ENCODE assay signal across 33 cellular contexts in genomic region chr2:227616631-227617030, GRCh38. TPM values are rescaled to one million over a fixed set of nuclear protein-coding genes. Genes with fewer than 3 reads are reported as not detected.
DNase-seq lines count a peak whose midpoint lies in the region; ATAC-seq, FAIRE-seq and TF ChIP-seq lines count a peak whose summit lies in the region.
"Had no signal": no experiment of that assay in that cellular context is flagged by ENCODE, and none has a peak within 500 bp of the region (broad histone marks: within the 10 kb centered on the region; RNA-seq: fewer than 3 reads in every experiment).

No MANE protein-coding gene starts in this region.

- no peaks in the 10 kb centered on the region for H3K9me1 ChIP-seq in endothelial cell of umbilical vein (replicated peaks; ENCODE audit: control insufficient read depth, extremely low read depth, insufficient read depth, low read length)

- intact Hi-C loops in endothelial cell of umbilical vein (cut with micrococcal nuclease) = no loop called here
- intact Hi-C loops in PC-3 (cut with micrococcal nuclease) = no loop called here

- CTCF ChIA-PET in endothelial cell of umbilical vein (lab: Charles Lee) = no interaction called here
- CTCF ChIA-PET in PC-3 (lab: Charles Lee) = no interaction called here

- peaks cover 4% of the 10 kb centered on the region for H3K27me3 Mint-ChIP-seq in GM23338 (ENCODE audit: insufficient read depth, low read depth, poor library complexity)

- no peak for TF ChIP-seq CTCF in GM23338 (conservative IDR thresholded peaks at IDR 0.05; ENCODE audit: low read depth in 2 of 2)
- TF ChIP-seq CTCF in endothelial cell of umbilical vein (IDR thresholded peaks at IDR 0.05; ENCODE audit: extremely low read depth in 1 of 2, insufficient read depth in 1 of 2, low read depth in 1 of 2, low read length in 2 of 2) = no peak
- no peak for TF ChIP-seq CTCF in osteoblast (IDR thresholded peaks at IDR 0.05; ENCODE audit: extremely low read depth, low read depth, low read length)
- TF ChIP-seq CTCF in PC-3 (conservative IDR thresholded peaks at IDR 0.05; ENCODE audit: low read depth, low read length) = no peak

- H4K20me1 ChIP-seq in GM23338 (replicated peaks; ENCODE audit: insufficient read depth) = no peaks in the 10 kb centered on the region
- no peaks in the 10 kb centered on the region for H4K20me1 ChIP-seq in endothelial cell of umbilical vein (replicated peaks; ENCODE audit: control insufficient read depth, extremely low read depth, insufficient read depth, low read length)
- no peaks in the 10 kb centered on the region for H4K20me1 ChIP-seq in osteoblast (ENCODE audit: insufficient read depth, low read length)
- no peaks in the 10 kb centered on the region for H4K20me1 ChIP-seq in PC-3 (ENCODE audit: low read length)

- ATAC-seq in GM23338 = peak; percentile 77
- ATAC-seq in HG03045 (IDR thresholded peaks at IDR 0.05; ENCODE audit: unreplicated experiment) = no peak
- ATAC-seq in PC-3 = no peak
- ATAC-seq: GM12878, Panc1 had no signal

- no TSS peak for BruUV-seq in endothelial cell of umbilical vein (replicated peaks; lab: Mats Ljungman, UMichigan)
- BruUV-seq in PC-3 (replicated peaks; lab: Mats Ljungman, UMichigan) = no TSS peak

- H3K36me3 ChIP-seq in GM23338 (ENCODE audit: insufficient read depth) = no peaks in the 10 kb centered on the region
- no peaks in the 10 kb centered on the region for H3K36me3 ChIP-seq in endothelial cell of umbilical vein (ENCODE audit: control insufficient read depth in 2 of 2, extremely low read depth in 1 of 2, insufficient read depth in 2 of 2, low read length in 2 of 2)
- H3K36me3 ChIP-seq in osteoblast (ENCODE audit: insufficient read depth, low read length) = no peaks in the 10 kb centered on the region
- no peaks in the 10 kb centered on the region for H3K36me3 ChIP-seq in PC-3 (ENCODE audit: low read depth, low read length)
- H3K36me3 ChIP-seq: HAP-1 had no signal

- H3F3A ChIP-seq in GM23338 (replicated peaks; ENCODE audit: low read depth) (no peaks in the 10 kb centered on the region), PC-3 (ENCODE audit: low read length, unreplicated experiment) (no peaks in the 10 kb centered on the region)

- POLR2A ChIA-PET in endothelial cell of umbilical vein (lab: Charles Lee) = no interaction called here
- POLR2A ChIA-PET in PC-3 (lab: Charles Lee; ENCODE audit: unreplicated experiment) = no interaction called here

- FAIRE-seq in endothelial cell of umbilical vein (lab: Jason Lieb, UNC) = peak; percentile 28
- FAIRE-seq: G401.6, GM12878, HTR-8/SVneo had no signal

- H3K9me3 ChIP-seq in endothelial cell of umbilical vein (replicated peaks; ENCODE audit: control insufficient read depth, insufficient read depth, low read length) = no peaks in the 10 kb centered on the region
- H3K9me3 ChIP-seq in osteoblast (ENCODE audit: low read depth, low read length) = no peaks in the 10 kb centered on the region
- H3K9me3 ChIP-seq in PC-3 (ENCODE audit: low read length) = no peaks in the 10 kb centered on the region
- H3K9me3 ChIP-seq: Caco-2, HAP-1 had no signal

- no peak overlapping the region for H3K27ac Mint-ChIP-seq in GM23338
- H3K27ac Mint-ChIP-seq: CD4-positive, alpha-beta memory T cell; HFFc6 had no signal

- H3K4me3 ChIP-seq in GM23338 (no peak overlapping the region), endothelial cell of umbilical vein (replicated peaks in 1 of 3; ENCODE audit: insufficient read depth in 1 of 3, low read depth in 1 of 3, low read length in 3 of 3) (no peak overlapping the region), osteoblast (ENCODE audit: insufficient read depth, low read length) (no peak overlapping the region), PC-3 (ENCODE audit: low read length) (no peak overlapping the region)
- H3K4me3 ChIP-seq: GM12878, HAP-1, SK-N-MC had no signal

- H3K9ac ChIP-seq in endothelial cell of umbilical vein (replicated peaks; ENCODE audit: extremely low read depth, insufficient read depth, low read length) (no peak overlapping the region), PC-3 (ENCODE audit: low read length) (no peak overlapping the region)

- no peak for TF ChIP-seq POLR2A in endothelial cell of umbilical vein (IDR thresholded peaks at IDR 0.05; ENCODE audit: low read depth, low read length)

- no peak overlapping the region for H3K4me3 Mint-ChIP-seq in GM23338
- H3K4me3 Mint-ChIP-seq: CD4-positive, alpha-beta memory T cell; HFFc6 had no signal

- peaks cover 19% of the 10 kb centered on the region for H3K4me1 Mint-ChIP-seq in GM23338
- H3K4me1 Mint-ChIP-seq: CD4-positive, alpha-beta memory T cell had no signal

- H3K27me3 ChIP-seq in GM23338 (ENCODE audit: insufficient read depth) (no peaks in the 10 kb centered on the region), endothelial cell of umbilical vein (ENCODE audit: control insufficient read depth in 2 of 2, insufficient read depth in 2 of 2, low read length in 2 of 2) (no peaks in the 10 kb centered on the region), osteoblast (ENCODE audit: insufficient read depth, low read length) (no peaks in the 10 kb centered on the region), PC-3 (ENCODE audit: low read length) (no peaks in the 10 kb centered on the region)

- H3K36me3 Mint-ChIP-seq in GM23338 (ENCODE audit: low read depth) = no peaks in the 10 kb centered on the region
- H3K36me3 Mint-ChIP-seq: CD4-positive, alpha-beta memory T cell had no signal

- no peak overlapping the region for H3K27ac ChIP-seq in GM23338 (ENCODE audit: low read depth)
- H3K27ac ChIP-seq in endothelial cell of umbilical vein (ENCODE audit: insufficient read depth, low read depth, low read length) = no peak overlapping the region
- no peak overlapping the region for H3K27ac ChIP-seq in osteoblast (ENCODE audit: low read depth, low read length)
- H3K27ac ChIP-seq in PC-3 (ENCODE audit: low read length) = no peak overlapping the region
- H3K27ac ChIP-seq: RWPE1, SK-N-MC had no signal

- H3K4me2 ChIP-seq in GM23338 = peak overlapping the region; percentile 52; the same call in 1 of the 2 replicates
- no peak overlapping the region for H3K4me2 ChIP-seq in endothelial cell of umbilical vein (ENCODE audit: insufficient read depth, low read length)
- peak overlapping the region; percentile 6 for H3K4me2 ChIP-seq in osteoblast (ENCODE audit: insufficient read depth, low read length)
- no peak overlapping the region for H3K4me2 ChIP-seq in PC-3 (ENCODE audit: low read length)

- H3K79me2 ChIP-seq in GM23338 (replicated peaks; ENCODE audit: insufficient read depth) (no peaks in the 10 kb centered on the region), endothelial cell of umbilical vein (ENCODE audit: control insufficient read depth, insufficient read depth, low read length) (no peaks in the 10 kb centered on the region), osteoblast (ENCODE audit: insufficient read depth, low read length) (no peaks in the 10 kb centered on the region), PC-3 (ENCODE audit: low read length) (no peaks in the 10 kb centered on the region)

- H3K9me2 ChIP-seq in GM23338 (ENCODE audit: insufficient read depth) (no peaks in the 10 kb centered on the region), PC-3 (replicated peaks; ENCODE audit: low read length) (0 out of 2 replicates have a peak, but pooled peaks cover 2% of the 10 kb centered on the region)

- H3K4me1 ChIP-seq in GM23338 (ENCODE audit: insufficient read depth) (peaks cover 7% of the 10 kb centered on the region; the same call in 1 of the 2 replicates), endothelial cell of umbilical vein (ENCODE audit: control insufficient read depth, extremely low read depth, insufficient read depth, low read length) (no peaks in the 10 kb centered on the region), osteoblast (ENCODE audit: insufficient read depth, low read length) (no peaks in the 10 kb centered on the region), PC-3 (ENCODE audit: insufficient read depth, low read length) (no peaks in the 10 kb centered on the region)
- H3K4me1 ChIP-seq: Caco-2, HAP-1 had no signal

- dilution Hi-C loops in endothelial cell of umbilical vein (cut with MboI; ENCODE audit: extremely low pct_ligation_motif_present, low sequenced_read_pairs) = no loop called here

- H3K9me3 Mint-ChIP-seq in GM23338 = no peaks in the 10 kb centered on the region
- H3K9me3 Mint-ChIP-seq: CD4-positive, alpha-beta memory T cell; HFFc6 had no signal

- DNase-seq in GM23338 (ENCODE audit: low spot score) (peak; percentile 46), NCI-H460 (ENCODE audit: extremely low read depth, low read depth) (peak; percentile 62), endothelial cell of umbilical vein (ENCODE audit: low read depth, low spot score) (no peak), osteoblast (ENCODE audit: insufficient read length, low spot score, missing footprints) (no peak), NCI-H1930 (lab: John Stamatoyannopoulos, UW) (no peak), NCI-H2227 (lab: John Stamatoyannopoulos, UW; ENCODE audit: unreplicated experiment) (no peak), PC-3 (no peak)
- DNase-seq: C1 segment of cervical spinal cord; Caco-2; CD4-positive, alpha-beta memory T cell; HFFc6; KBM-7; MV-4-11; NCI-H1105; NCI-H1436 treated with DMSO at 0.1 percent for 48 hours; NCI-H187 treated with DMSO at 0.1 percent for 48 hours; NCI-H2107; NCI-H446; NCI-H526; NCI-H82; NK-92 treated with Interleukin-12 subunit alpha and Interleukin-12 subunit beta, amount 100 ng/mL, for 24 hours; SHP77 treated with DMSO at 0.1 percent for 48 hours had no signal

- H2AFZ ChIP-seq in GM23338 (peak overlapping the region; percentile 53; the same call in 1 of the 2 replicates), endothelial cell of umbilical vein (ENCODE audit: low read depth, low read length) (no peak overlapping the region), osteoblast (ENCODE audit: low read length) (peak overlapping the region; percentile 17), PC-3 (ENCODE audit: low read length) (no peak overlapping the region)

RNA-seq across cellular contexts. Expression of gene SCYGR4, which starts 0.7 kb away (rescaled TPM):
- total RNA-seq in GM23338 (2014; rRNA removed; shearing (Covaris generic)) = not detected in 2 replicates
- polyA plus RNA-seq in GM23338 (2016; fragmentation: Nextera tagmentation; extraction: Ambion mirVana) (not detected in 2 replicates), endothelial cell of umbilical vein (not detected in 2 replicates)
- total RNA-seq in NCI-H460 (2014; rRNA removed; shearing (Covaris generic)) = 0.10 and 0.14 TPM in 2 replicates
- not detected in 2 replicates for polyA plus RNA-seq in NCI-H460 (2014; cell fraction: nucleus; rRNA removed)
- total RNA-seq in endothelial cell of umbilical vein (not detected in 2 replicates), osteoblast (not detected in 2 replicates), PC-3 (2014; rRNA removed) (not detected in 2 replicates)
- polyA plus RNA-seq in endothelial cell of umbilical vein (2011; cell fraction: cytosol; rRNA removed) = not detected in 2 replicates
- not detected in 2 replicates for polyA plus RNA-seq in endothelial cell of umbilical vein (2011; cell fraction: nucleus; rRNA removed)
- polyA plus RNA-seq in endothelial cell of umbilical vein (2012) = not detected in 2 replicates
- polyA minus RNA-seq in endothelial cell of umbilical vein = not detected in 2 replicates
- not detected for polyA minus RNA-seq in endothelial cell of umbilical vein (2011; cell fraction: cytosol; rRNA and poly(A)+ RNA removed)
- polyA minus RNA-seq in endothelial cell of umbilical vein (2011; cell fraction: nucleus; rRNA and poly(A)+ RNA removed) = not detected in 2 replicates
- total RNA-seq: A673; Caco-2; CD4-positive, alpha-beta memory T cell; HFFc6; LHCN-M2; MCF 10A had no signal
- polyA plus RNA-seq: CD4-positive, alpha-beta memory T cell; GM12878 had no signal

RNA-seq across cellular contexts. Expression of gene SCYGR3, which starts 2.0 kb away (rescaled TPM):
- total RNA-seq in GM23338 (2014; rRNA removed; shearing (Covaris generic)) = not detected in 2 replicates
- polyA plus RNA-seq in GM23338 (2016; fragmentation: Nextera tagmentation; extraction: Ambion mirVana) = not detected in 2 replicates
- not detected in 2 replicates for total RNA-seq in NCI-H460 (2014; rRNA removed; shearing (Covaris generic))
- not detected in 2 replicates for polyA plus RNA-seq in NCI-H460 (2014; cell fraction: nucleus; rRNA removed)
- total RNA-seq in endothelial cell of umbilical vein = not detected in 2 replicates
- not detected in 2 replicates for polyA plus RNA-seq in endothelial cell of umbilical vein
- polyA plus RNA-seq in endothelial cell of umbilical vein (2011; cell fraction: cytosol; rRNA removed) = not detected in 2 replicates
- polyA plus RNA-seq in endothelial cell of umbilical vein (2011; cell fraction: nucleus; rRNA removed) = not detected in 2 replicates
- polyA plus RNA-seq in endothelial cell of umbilical vein (2012) = not detected in 2 replicates
- not detected in 2 replicates for polyA minus RNA-seq in endothelial cell of umbilical vein
- not detected for polyA minus RNA-seq in endothelial cell of umbilical vein (2011; cell fraction: cytosol; rRNA and poly(A)+ RNA removed)
- polyA minus RNA-seq in endothelial cell of umbilical vein (2011; cell fraction: nucleus; rRNA and poly(A)+ RNA removed) = not detected in 2 replicates
- total RNA-seq in osteoblast = not detected in 2 replicates
- total RNA-seq in PC-3 (2014; rRNA removed) = not detected in 2 replicates
- total RNA-seq: A673; Caco-2; CD4-positive, alpha-beta memory T cell; GM12878; HFFc6; LHCN-M2; MCF 10A had no signal
- polyA plus RNA-seq: CD4-positive, alpha-beta memory T cell; GM12878 had no signal

RNA-seq across cellular contexts. Expression of gene SCYGR2, which starts 17.9 kb away (rescaled TPM):
- total RNA-seq in GM23338 (2014; rRNA removed; shearing (Covaris generic)) = not detected in 2 replicates
- not detected in 2 replicates for polyA plus RNA-seq in GM23338 (2016; fragmentation: Nextera tagmentation; extraction: Ambion mirVana)
- total RNA-seq in NCI-H460 (2014; rRNA removed; shearing (Covaris generic)) = not detected in 2 replicates
- not detected in 2 replicates for polyA plus RNA-seq in NCI-H460 (2014; cell fraction: nucleus; rRNA removed)
- total RNA-seq in endothelial cell of umbilical vein = not detected in 2 replicates
- polyA plus RNA-seq in endothelial cell of umbilical vein = not detected in 2 replicates
- polyA plus RNA-seq in endothelial cell of umbilical vein (2011; cell fraction: cytosol; rRNA removed) = not detected in 2 replicates
- not detected in 2 replicates for polyA plus RNA-seq in endothelial cell of umbilical vein (2011; cell fraction: nucleus; rRNA removed)
- not detected in 2 replicates for polyA plus RNA-seq in endothelial cell of umbilical vein (2012)
- polyA minus RNA-seq in endothelial cell of umbilical vein = not detected in 2 replicates
- not detected for polyA minus RNA-seq in endothelial cell of umbilical vein (2011; cell fraction: cytosol; rRNA and poly(A)+ RNA removed)
- polyA minus RNA-seq in endothelial cell of umbilical vein (2011; cell fraction: nucleus; rRNA and poly(A)+ RNA removed) = not detected in 2 replicates
- not detected in 2 replicates for total RNA-seq in osteoblast
- total RNA-seq in PC-3 (2014; rRNA removed) = not detected in 2 replicates
- total RNA-seq: A673; Caco-2; CD4-positive, alpha-beta memory T cell; GM12878; HFFc6; LHCN-M2; MCF 10A had no signal
- polyA plus RNA-seq: CD4-positive, alpha-beta memory T cell; GM12878 had no signal

RNA-seq across cellular contexts. Expression of gene SCYGR5, which starts 50.0 kb away (rescaled TPM):
- total RNA-seq in GM23338 (2014; rRNA removed; shearing (Covaris generic)) = not detected in 2 replicates
- polyA plus RNA-seq in GM23338 (2016; fragmentation: Nextera tagmentation; extraction: Ambion mirVana) (not detected in 2 replicates), endothelial cell of umbilical vein (not detected in 2 replicates)
- total RNA-seq in NCI-H460 (2014; rRNA removed; shearing (Covaris generic)) = not detected in 2 replicates
- not detected in 2 replicates for polyA plus RNA-seq in NCI-H460 (2014; cell fraction: nucleus; rRNA removed)
- total RNA-seq in endothelial cell of umbilical vein (not detected in 2 replicates), osteoblast (not detected in 2 replicates), PC-3 (2014; rRNA removed) (not detected in 2 replicates)
- not detected in 2 replicates for polyA plus RNA-seq in endothelial cell of umbilical vein (2011; cell fraction: cytosol; rRNA removed)
- polyA plus RNA-seq in endothelial cell of umbilical vein (2011; cell fraction: nucleus; rRNA removed) = not detected in 2 replicates
- polyA plus RNA-seq in endothelial cell of umbilical vein (2012) = not detected in 2 replicates
- not detected in 2 replicates for polyA minus RNA-seq in endothelial cell of umbilical vein
- polyA minus RNA-seq in endothelial cell of umbilical vein (2011; cell fraction: cytosol; rRNA and poly(A)+ RNA removed) = not detected
- polyA minus RNA-seq in endothelial cell of umbilical vein (2011; cell fraction: nucleus; rRNA and poly(A)+ RNA removed) = not detected in 2 replicates
- total RNA-seq: A673; Caco-2; CD4-positive, alpha-beta memory T cell; GM12878; HFFc6; LHCN-M2; MCF 10A had no signal
- polyA plus RNA-seq: CD4-positive, alpha-beta memory T cell; GM12878 had no signal

Comparison
In these comparisons a context has a peak if more than half of its experiments do, and no peak if none do; other contexts are left out.
1. DNase-seq: peak in GM23338 (single experiment) and NCI-H460 (single experiment); none in endothelial cell of umbilical vein (single experiment), osteoblast (single experiment), NCI-H1930 (0 of 2), NCI-H2227 (single experiment) and PC-3 (single experiment).
2. H2AFZ ChIP-seq: peak in GM23338 (single experiment) and osteoblast (single experiment); none in endothelial cell of umbilical vein (single experiment) and PC-3 (single experiment).
3. H3K4me2 ChIP-seq: peak in GM23338 (single experiment) and osteoblast (single experiment); none in endothelial cell of umbilical vein (single experiment) and PC-3 (single experiment).